In the genomic region with DNA sequence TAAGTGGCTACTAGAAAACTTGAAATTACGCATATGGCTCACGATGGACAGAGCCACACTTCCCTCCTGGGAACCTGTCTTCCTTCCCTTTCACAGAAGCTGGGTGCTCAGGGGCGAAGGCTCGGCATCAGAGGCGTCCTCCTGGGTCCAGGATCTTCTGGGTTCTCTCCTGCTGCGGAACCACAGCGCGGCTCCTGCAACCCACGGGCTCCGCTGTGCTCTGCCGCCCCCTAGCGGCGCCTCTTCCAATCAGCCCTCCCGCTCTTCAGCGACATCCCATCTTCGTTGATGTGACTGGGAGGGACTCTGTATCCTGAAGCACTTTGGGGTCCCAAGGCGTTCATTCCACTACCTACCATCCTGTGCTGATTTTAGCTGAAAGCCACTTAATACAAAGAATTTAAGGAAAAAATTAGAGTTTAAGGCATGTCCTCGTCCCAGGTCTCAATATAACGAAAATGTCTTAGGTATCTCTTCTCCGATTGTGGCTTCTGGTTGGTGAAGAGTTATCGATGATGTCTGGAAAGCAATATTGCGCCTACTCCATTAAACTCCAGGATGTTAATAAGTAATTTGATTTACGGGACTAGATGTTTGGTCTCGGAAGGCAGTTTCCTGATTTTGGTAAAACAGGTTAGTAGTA, we compare ENCODE assay signal across 1 cellular context.
TF ChIP-seq lines count a peak whose summit lies in the region.

No MANE protein-coding gene starts in this region.

TF ChIP-seq in GM12878, 131 proteins besides CTCF, POLR2A, EP300 and RAD21 (continues in another document):
- TF ChIP-seq, protein P1, sequence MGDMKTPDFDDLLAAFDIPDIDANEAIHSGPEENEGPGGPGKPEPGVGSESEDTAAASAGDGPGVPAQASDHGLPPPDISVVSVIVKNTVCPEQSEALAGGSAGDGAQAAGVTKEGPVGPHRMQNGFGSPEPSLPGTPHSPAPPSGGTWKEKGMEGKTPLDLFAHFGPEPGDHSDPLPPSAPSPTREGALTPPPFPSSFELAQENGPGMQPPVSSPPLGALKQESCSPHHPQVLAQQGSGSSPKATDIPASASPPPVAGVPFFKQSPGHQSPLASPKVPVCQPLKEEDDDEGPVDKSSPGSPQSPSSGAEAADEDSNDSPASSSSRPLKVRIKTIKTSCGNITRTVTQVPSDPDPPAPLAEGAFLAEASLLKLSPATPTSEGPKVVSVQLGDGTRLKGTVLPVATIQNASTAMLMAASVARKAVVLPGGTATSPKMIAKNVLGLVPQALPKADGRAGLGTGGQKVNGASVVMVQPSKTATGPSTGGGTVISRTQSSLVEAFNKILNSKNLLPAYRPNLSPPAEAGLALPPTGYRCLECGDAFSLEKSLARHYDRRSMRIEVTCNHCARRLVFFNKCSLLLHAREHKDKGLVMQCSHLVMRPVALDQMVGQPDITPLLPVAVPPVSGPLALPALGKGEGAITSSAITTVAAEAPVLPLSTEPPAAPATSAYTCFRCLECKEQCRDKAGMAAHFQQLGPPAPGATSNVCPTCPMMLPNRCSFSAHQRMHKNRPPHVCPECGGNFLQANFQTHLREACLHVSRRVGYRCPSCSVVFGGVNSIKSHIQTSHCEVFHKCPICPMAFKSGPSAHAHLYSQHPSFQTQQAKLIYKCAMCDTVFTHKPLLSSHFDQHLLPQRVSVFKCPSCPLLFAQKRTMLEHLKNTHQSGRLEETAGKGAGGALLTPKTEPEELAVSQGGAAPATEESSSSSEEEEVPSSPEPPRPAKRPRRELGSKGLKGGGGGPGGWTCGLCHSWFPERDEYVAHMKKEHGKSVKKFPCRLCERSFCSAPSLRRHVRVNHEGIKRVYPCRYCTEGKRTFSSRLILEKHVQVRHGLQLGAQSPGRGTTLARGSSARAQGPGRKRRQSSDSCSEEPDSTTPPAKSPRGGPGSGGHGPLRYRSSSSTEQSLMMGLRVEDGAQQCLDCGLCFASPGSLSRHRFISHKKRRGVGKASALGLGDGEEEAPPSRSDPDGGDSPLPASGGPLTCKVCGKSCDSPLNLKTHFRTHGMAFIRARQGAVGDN (IDR thresholded peaks at IDR 0.05) = no peak
- TF ChIP-seq IKZF1 (conservative IDR thresholded peaks at IDR 0.05) (peak; percentile 28; the same call in 1 of the 2 replicates), MEF2A (IDR thresholded peaks at IDR 0.05; ENCODE audit: insufficient read depth, low read depth, low read length) (no peak), MEF2B (IDR thresholded peaks at IDR 0.05; ENCODE audit: partially characterized antibody, poor library complexity, severe bottlenecking) (no peak), RUNX3 (IDR thresholded peaks at IDR 0.05; ENCODE audit: low read length) (no peak), KAT2A (conservative IDR thresholded peaks at IDR 0.05; ENCODE audit: control insufficient read depth, low read depth, low read length) (no peak), YY1 (IDR thresholded peaks at IDR 0.05; ENCODE audit: low read depth, low read length) (peak; percentile 68), SMC3 (IDR thresholded peaks at IDR 0.05; ENCODE audit: borderline replicate concordance, low read length) (peak; percentile 98), NR2F1 (conservative IDR thresholded peaks at IDR 0.05) (no peak), NBN (IDR thresholded peaks at IDR 0.05) (0 out of 2 replicates have a peak, but pooled peaks have one; percentile 55), HDAC2 (IDR thresholded peaks at IDR 0.05) (no peak), RFX5 (IDR thresholded peaks at IDR 0.05; ENCODE audit: low read depth, low read length) (no peak), NR2C1 (IDR thresholded peaks at IDR 0.05) (no peak), SREBF2 (IDR thresholded peaks at IDR 0.05; ENCODE audit: low read length) (no peak), CHD2 (IDR thresholded peaks at IDR 0.05; ENCODE audit: borderline replicate concordance, low read depth, low read length) (0 out of 2 replicates have a peak, but pooled peaks have one; percentile 16), STAT1 (conservative IDR thresholded peaks at IDR 0.05) (no peak), CREM (IDR thresholded peaks at IDR 0.05; ENCODE audit: low read depth) (no peak), ZNF622 (IDR thresholded peaks at IDR 0.05) (no peak), FOXM1 (IDR thresholded peaks at IDR 0.05; ENCODE audit: low read depth, low read length) (no peak), SIX5 (IDR thresholded peaks at IDR 0.05; ENCODE audit: low read depth, low read length, severe bottlenecking) (no peak), SUPT20H (IDR thresholded peaks at IDR 0.05; ENCODE audit: borderline replicate concordance, control insufficient read depth, low read depth, low read length) (no peak), HDAC6 (IDR thresholded peaks at IDR 0.05; ENCODE audit: unreplicated experiment) (no peak), ATF7 (IDR thresholded peaks at IDR 0.05; ENCODE audit: low read depth) (no peak)
- TF ChIP-seq, protein P2, sequence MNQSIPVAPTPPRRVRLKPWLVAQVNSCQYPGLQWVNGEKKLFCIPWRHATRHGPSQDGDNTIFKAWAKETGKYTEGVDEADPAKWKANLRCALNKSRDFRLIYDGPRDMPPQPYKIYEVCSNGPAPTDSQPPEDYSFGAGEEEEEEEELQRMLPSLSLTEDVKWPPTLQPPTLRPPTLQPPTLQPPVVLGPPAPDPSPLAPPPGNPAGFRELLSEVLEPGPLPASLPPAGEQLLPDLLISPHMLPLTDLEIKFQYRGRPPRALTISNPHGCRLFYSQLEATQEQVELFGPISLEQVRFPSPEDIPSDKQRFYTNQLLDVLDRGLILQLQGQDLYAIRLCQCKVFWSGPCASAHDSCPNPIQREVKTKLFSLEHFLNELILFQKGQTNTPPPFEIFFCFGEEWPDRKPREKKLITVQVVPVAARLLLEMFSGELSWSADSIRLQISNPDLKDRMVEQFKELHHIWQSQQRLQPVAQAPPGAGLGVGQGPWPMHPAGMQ (IDR thresholded peaks at IDR 0.05; ENCODE audit: borderline replicate concordance) = no peak
- TF ChIP-seq, protein P3, sequence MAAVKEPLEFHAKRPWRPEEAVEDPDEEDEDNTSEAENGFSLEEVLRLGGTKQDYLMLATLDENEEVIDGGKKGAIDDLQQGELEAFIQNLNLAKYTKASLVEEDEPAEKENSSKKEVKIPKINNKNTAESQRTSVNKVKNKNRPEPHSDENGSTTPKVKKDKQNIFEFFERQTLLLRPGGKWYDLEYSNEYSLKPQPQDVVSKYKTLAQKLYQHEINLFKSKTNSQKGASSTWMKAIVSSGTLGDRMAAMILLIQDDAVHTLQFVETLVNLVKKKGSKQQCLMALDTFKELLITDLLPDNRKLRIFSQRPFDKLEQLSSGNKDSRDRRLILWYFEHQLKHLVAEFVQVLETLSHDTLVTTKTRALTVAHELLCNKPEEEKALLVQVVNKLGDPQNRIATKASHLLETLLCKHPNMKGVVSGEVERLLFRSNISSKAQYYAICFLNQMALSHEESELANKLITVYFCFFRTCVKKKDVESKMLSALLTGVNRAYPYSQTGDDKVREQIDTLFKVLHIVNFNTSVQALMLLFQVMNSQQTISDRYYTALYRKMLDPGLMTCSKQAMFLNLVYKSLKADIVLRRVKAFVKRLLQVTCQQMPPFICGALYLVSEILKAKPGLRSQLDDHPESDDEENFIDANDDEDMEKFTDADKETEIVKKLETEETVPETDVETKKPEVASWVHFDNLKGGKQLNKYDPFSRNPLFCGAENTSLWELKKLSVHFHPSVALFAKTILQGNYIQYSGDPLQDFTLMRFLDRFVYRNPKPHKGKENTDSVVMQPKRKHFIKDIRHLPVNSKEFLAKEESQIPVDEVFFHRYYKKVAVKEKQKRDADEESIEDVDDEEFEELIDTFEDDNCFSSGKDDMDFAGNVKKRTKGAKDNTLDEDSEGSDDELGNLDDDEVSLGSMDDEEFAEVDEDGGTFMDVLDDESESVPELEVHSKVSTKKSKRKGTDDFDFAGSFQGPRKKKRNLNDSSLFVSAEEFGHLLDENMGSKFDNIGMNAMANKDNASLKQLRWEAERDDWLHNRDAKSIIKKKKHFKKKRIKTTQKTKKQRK (IDR thresholded peaks at IDR 0.05; ENCODE audit: low read depth, low read length) = no peak
- TF ChIP-seq, protein P4, sequence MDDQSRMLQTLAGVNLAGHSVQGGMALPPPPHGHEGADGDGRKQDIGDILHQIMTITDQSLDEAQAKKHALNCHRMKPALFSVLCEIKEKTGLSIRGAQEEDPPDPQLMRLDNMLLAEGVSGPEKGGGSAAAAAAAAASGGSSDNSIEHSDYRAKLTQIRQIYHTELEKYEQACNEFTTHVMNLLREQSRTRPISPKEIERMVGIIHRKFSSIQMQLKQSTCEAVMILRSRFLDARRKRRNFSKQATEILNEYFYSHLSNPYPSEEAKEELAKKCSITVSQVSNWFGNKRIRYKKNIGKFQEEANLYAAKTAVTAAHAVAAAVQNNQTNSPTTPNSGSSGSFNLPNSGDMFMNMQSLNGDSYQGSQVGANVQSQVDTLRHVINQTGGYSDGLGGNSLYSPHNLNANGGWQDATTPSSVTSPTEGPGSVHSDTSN (IDR thresholded peaks at IDR 0.05; ENCODE audit: insufficient replicate concordance, low read depth, low read length) = no peak
- TF ChIP-seq, protein P5, sequence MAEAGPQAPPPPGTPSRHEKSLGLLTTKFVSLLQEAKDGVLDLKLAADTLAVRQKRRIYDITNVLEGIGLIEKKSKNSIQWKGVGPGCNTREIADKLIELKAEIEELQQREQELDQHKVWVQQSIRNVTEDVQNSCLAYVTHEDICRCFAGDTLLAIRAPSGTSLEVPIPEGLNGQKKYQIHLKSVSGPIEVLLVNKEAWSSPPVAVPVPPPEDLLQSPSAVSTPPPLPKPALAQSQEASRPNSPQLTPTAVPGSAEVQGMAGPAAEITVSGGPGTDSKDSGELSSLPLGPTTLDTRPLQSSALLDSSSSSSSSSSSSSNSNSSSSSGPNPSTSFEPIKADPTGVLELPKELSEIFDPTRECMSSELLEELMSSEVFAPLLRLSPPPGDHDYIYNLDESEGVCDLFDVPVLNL (IDR thresholded peaks at IDR 0.05; ENCODE audit: low read depth, low read length) = no peak
- TF ChIP-seq, protein P6, sequence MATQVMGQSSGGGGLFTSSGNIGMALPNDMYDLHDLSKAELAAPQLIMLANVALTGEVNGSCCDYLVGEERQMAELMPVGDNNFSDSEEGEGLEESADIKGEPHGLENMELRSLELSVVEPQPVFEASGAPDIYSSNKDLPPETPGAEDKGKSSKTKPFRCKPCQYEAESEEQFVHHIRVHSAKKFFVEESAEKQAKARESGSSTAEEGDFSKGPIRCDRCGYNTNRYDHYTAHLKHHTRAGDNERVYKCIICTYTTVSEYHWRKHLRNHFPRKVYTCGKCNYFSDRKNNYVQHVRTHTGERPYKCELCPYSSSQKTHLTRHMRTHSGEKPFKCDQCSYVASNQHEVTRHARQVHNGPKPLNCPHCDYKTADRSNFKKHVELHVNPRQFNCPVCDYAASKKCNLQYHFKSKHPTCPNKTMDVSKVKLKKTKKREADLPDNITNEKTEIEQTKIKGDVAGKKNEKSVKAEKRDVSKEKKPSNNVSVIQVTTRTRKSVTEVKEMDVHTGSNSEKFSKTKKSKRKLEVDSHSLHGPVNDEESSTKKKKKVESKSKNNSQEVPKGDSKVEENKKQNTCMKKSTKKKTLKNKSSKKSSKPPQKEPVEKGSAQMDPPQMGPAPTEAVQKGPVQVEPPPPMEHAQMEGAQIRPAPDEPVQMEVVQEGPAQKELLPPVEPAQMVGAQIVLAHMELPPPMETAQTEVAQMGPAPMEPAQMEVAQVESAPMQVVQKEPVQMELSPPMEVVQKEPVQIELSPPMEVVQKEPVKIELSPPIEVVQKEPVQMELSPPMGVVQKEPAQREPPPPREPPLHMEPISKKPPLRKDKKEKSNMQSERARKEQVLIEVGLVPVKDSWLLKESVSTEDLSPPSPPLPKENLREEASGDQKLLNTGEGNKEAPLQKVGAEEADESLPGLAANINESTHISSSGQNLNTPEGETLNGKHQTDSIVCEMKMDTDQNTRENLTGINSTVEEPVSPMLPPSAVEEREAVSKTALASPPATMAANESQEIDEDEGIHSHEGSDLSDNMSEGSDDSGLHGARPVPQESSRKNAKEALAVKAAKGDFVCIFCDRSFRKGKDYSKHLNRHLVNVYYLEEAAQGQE (IDR thresholded peaks at IDR 0.05; ENCODE audit: low read depth, low read length) = no peak
- TF ChIP-seq, protein P7, sequence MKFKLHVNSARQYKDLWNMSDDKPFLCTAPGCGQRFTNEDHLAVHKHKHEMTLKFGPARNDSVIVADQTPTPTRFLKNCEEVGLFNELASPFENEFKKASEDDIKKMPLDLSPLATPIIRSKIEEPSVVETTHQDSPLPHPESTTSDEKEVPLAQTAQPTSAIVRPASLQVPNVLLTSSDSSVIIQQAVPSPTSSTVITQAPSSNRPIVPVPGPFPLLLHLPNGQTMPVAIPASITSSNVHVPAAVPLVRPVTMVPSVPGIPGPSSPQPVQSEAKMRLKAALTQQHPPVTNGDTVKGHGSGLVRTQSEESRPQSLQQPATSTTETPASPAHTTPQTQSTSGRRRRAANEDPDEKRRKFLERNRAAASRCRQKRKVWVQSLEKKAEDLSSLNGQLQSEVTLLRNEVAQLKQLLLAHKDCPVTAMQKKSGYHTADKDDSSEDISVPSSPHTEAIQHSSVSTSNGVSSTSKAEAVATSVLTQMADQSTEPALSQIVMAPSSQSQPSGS (IDR thresholded peaks at IDR 0.05; ENCODE audit: low read length) = no peak
- TF ChIP-seq, protein P8, sequence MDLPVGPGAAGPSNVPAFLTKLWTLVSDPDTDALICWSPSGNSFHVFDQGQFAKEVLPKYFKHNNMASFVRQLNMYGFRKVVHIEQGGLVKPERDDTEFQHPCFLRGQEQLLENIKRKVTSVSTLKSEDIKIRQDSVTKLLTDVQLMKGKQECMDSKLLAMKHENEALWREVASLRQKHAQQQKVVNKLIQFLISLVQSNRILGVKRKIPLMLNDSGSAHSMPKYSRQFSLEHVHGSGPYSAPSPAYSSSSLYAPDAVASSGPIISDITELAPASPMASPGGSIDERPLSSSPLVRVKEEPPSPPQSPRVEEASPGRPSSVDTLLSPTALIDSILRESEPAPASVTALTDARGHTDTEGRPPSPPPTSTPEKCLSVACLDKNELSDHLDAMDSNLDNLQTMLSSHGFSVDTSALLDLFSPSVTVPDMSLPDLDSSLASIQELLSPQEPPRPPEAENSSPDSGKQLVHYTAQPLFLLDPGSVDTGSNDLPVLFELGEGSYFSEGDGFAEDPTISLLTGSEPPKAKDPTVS (IDR thresholded peaks at IDR 0.05; ENCODE audit: low read depth, low read length) = no peak
- TF ChIP-seq, protein P9, sequence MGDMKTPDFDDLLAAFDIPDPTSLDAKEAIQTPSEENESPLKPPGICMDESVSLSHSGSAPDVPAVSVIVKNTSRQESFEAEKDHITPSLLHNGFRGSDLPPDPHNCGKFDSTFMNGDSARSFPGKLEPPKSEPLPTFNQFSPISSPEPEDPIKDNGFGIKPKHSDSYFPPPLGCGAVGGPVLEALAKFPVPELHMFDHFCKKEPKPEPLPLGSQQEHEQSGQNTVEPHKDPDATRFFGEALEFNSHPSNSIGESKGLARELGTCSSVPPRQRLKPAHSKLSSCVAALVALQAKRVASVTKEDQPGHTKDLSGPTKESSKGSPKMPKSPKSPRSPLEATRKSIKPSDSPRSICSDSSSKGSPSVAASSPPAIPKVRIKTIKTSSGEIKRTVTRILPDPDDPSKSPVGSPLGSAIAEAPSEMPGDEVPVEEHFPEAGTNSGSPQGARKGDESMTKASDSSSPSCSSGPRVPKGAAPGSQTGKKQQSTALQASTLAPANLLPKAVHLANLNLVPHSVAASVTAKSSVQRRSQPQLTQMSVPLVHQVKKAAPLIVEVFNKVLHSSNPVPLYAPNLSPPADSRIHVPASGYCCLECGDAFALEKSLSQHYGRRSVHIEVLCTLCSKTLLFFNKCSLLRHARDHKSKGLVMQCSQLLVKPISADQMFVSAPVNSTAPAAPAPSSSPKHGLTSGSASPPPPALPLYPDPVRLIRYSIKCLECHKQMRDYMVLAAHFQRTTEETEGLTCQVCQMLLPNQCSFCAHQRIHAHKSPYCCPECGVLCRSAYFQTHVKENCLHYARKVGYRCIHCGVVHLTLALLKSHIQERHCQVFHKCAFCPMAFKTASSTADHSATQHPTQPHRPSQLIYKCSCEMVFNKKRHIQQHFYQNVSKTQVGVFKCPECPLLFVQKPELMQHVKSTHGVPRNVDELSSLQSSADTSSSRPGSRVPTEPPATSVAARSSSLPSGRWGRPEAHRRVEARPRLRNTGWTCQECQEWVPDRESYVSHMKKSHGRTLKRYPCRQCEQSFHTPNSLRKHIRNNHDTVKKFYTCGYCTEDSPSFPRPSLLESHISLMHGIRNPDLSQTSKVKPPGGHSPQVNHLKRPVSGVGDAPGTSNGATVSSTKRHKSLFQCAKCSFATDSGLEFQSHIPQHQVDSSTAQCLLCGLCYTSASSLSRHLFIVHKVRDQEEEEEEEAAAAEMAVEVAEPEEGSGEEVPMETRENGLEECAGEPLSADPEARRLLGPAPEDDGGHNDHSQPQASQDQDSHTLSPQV (IDR thresholded peaks at IDR 0.05) = no peak
